In the genomic region with DNA sequence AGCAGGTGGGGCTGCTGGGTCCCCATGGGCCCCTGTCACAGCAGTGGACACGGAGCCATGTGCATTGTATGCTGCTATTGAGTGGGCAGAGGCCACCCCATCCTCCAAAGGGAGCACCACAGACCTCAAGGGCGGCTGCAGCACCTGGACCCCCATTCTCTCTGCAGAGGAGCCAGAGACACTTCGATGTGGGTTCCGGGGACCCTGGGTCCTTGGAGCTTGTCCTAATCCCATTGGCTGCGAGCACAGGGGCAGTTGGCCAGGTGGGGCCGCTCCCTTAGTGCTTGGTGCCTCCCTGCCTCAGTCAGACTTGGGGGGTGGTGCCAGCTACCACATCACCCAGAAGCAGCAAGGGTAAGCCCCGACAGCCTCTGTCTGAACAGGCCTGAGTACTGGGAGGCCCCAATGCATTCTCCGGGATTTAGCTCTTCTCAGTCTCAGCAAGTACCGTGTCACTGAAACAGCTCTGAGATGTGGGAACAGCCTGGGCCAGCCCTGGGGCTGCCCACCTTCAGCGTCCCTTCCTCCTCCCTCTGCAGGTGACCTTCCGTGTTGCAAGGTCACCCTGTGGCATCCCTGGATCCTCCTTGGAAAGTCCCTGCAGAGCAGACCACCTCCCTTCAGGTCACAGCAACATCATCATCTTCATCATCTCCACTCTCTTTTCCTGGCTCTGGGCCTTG, we compare ENCODE assay signal across 26 cellular contexts.
A peak's percentile ranks its signal among the peaks of the same experiment; 100 is the strongest.
DNase-seq lines count a peak whose midpoint lies in the region; ATAC-seq, FAIRE-seq and TF ChIP-seq lines count a peak whose summit lies in the region.
"Had no signal": no experiment of that assay in that cellular context is flagged by ENCODE, and none has a peak within 500 bp of the region (broad histone marks: within the 10 kb centered on the region; RNA-seq: fewer than 3 reads in every experiment).

No MANE protein-coding gene starts in this region.

- H2AFZ ChIP-seq in neural progenitor cell (replicated peaks), result no peak overlapping the region

- DNase-seq in Panc1 (ENCODE audit: low read depth, low spot score) (no peak), neural progenitor cell (ENCODE audit: low spot score) (no peak), RCC 7860 (ENCODE audit: low spot score) (no peak), left ventricle myocardium inferior (no peak), NCI-H2107 (lab: John Stamatoyannopoulos, UW) (no peak)
- DNase-seq: ACHN; activated CD4-positive, alpha-beta T cell treated with anti-CD3 and anti-CD28 coated beads, Interleukin-2, amount 50 U/mL, for 48 hours; activated CD8-positive, alpha-beta memory T cell treated with anti-CD3 and anti-CD28 coated beads, Interleukin-2, amount 50 U/mL, for 48 hours; activated naive CD4-positive, alpha-beta T cell treated with anti-CD3 and anti-CD28 coated beads, Interleukin-2, amount 50 U/mL, for 16 hours; amniotic stem cell; kidney glomerular epithelial cell; lower lobe of right lung; mucosa of descending colon; NCI-H1092; NCI-H2029 treated with DMSO at 0.1 percent for 48 hours; NCI-H345; retina; stimulated activated CD4-positive, alpha-beta T cell treated with anti-CD3 and anti-CD28 coated beads, Interleukin-1b, Interleukin-23, amount 100 ng/mL, for 48 hours; tibial artery had no signal

- 50 to 79% methylated on average over 10 to 11 of the region's 11 CpGs for WGBS in esophagus, 2 donors

- CTCF ChIA-PET in Panc1 (lab: Charles Lee), result no interaction called here

- intact Hi-C loops in Panc1 (cut with micrococcal nuclease; ENCODE audit: unreplicated experiment), result no loop called here
- intact Hi-C loops in left ventricle myocardium inferior (cut with micrococcal nuclease), result no loop called here

- ATAC-seq in Panc1, result 0 out of 2 replicates have a peak, but pooled peaks have one; percentile 14
- ATAC-seq: lower lobe of right lung; mucosa of descending colon; natural killer cell treated with Interleukin-12 subunit alpha and Interleukin-12 subunit beta and Interleukin-15 and Interleukin-18, amount 100 ng/mL, for 72 hours had no signal

- H3K4me1 ChIP-seq in BLaER1 treated with 17β-estradiol and CSF1 and Interleukin-3, amounts not matched to agents 10 nM and 100 nM, result peaks cover 40 to 100% (median 92%) of the 10 kb centered on the region in 10 experiments
- H3K4me1 ChIP-seq in Panc1 (ENCODE audit: control insufficient read depth, insufficient read depth, low read length) (no peaks in the 10 kb centered on the region), esophagus (ENCODE audit: control insufficient read depth in 2 of 2, insufficient read depth in 2 of 2, low read length in 1 of 2) (peaks cover 2 to 34% of the 10 kb centered on the region in 2 donors), neural progenitor cell (no peaks in the 10 kb centered on the region), left ventricle myocardium inferior (peaks cover 9% of the 10 kb centered on the region)
- H3K4me1 ChIP-seq: lower lobe of right lung, tibial artery had no signal

- no peaks in the 10 kb centered on the region for H3K36me3 ChIP-seq in BLaER1 treated with 17β-estradiol and CSF1 and Interleukin-3, amounts not matched to agents 10 nM and 100 nM
- H3K36me3 ChIP-seq in Panc1 (ENCODE audit: control insufficient read depth, insufficient read depth, low read length) (no peaks in the 10 kb centered on the region; the same call in 1 of the 2 replicates), esophagus (ENCODE audit: control insufficient read depth in 2 of 2, insufficient read depth in 2 of 2, low read length in 1 of 2) (peaks cover 0 to 9% of the 10 kb centered on the region in 2 donors), neural progenitor cell (no peaks in the 10 kb centered on the region), left ventricle myocardium inferior (peaks cover 40% of the 10 kb centered on the region)
- H3K36me3 ChIP-seq: ovary had no signal

- H3K9me3 Mint-ChIP-seq in neural progenitor cell, result no peaks in the 10 kb centered on the region
- H3K9me3 Mint-ChIP-seq: dendritic cell treated with granulocyte-macrophage colony-stimulating factor and Interleukin-4, amounts not matched to agents 40 ng/mL and 50 ng/mL, for 4 days; natural killer cell treated with Interleukin-12 subunit alpha and Interleukin-12 subunit beta and Interleukin-15 and Interleukin-18, amount 100 ng/mL, for 72 hours had no signal

- H3K27ac ChIP-seq in BLaER1 treated with 17β-estradiol and CSF1 and Interleukin-3, amounts not matched to agents 10 nM and 100 nM, result no peak overlapping the region; a peak in 1 of 22 replicates
- H3K27ac ChIP-seq in Panc1 (ENCODE audit: low read length) (no peak overlapping the region), esophagus (ENCODE audit: low read depth in 2 of 2, low read length in 1 of 2) (peak overlapping the region; percentile 8 to 21), neural progenitor cell (no peak overlapping the region), left ventricle myocardium inferior (replicated peaks) (no peak overlapping the region)
- H3K27ac ChIP-seq: cardiac muscle cell, lower lobe of right lung, ovary, tibial artery had no signal

- H3K27ac Mint-ChIP-seq in neural progenitor cell, result peak overlapping the region; percentile 69
- H3K27ac Mint-ChIP-seq: dendritic cell treated with granulocyte-macrophage colony-stimulating factor and Interleukin-4, amounts not matched to agents 40 ng/mL and 50 ng/mL, for 4 days; natural killer cell treated with Interleukin-12 subunit alpha and Interleukin-12 subunit beta and Interleukin-15 and Interleukin-18, amount 100 ng/mL, for 72 hours had no signal

- in situ Hi-C loops in Panc1 (cut with HindIII; ENCODE audit: low pct_unique_long_range_greater_than_20kb, low sequenced_read_pairs), result no loop called here

- H3K27me3 ChIP-seq in BLaER1 treated with 17β-estradiol and CSF1 and Interleukin-3, amounts not matched to agents 10 nM and 100 nM, result peaks cover 0 to 13% (median 0%) of the 10 kb centered on the region in 11 experiments; a peak in 5 of 22 replicates
- H3K27me3 ChIP-seq in Panc1 (ENCODE audit: control insufficient read depth, insufficient read depth, low read length) (no peaks in the 10 kb centered on the region), esophagus (ENCODE audit: control insufficient read depth in 1 of 2, insufficient read depth in 2 of 2, low read length in 2 of 2) (no peaks in the 10 kb centered on the region), neural progenitor cell (no peaks in the 10 kb centered on the region), left ventricle myocardium inferior (ENCODE audit: low read depth) (no peaks in the 10 kb centered on the region)
- H3K27me3 ChIP-seq: cardiac muscle cell, ovary, tibial artery had no signal

- FAIRE-seq in RCC 7860 (lab: Jason Lieb, UNC), result no peak

- H3F3A ChIP-seq in neural progenitor cell (ENCODE audit: low read depth), result no peaks in the 10 kb centered on the region

- POLR2A ChIA-PET in Panc1 (lab: Charles Lee), result no interaction called here

- no peak overlapping the region for H3K4me3 Mint-ChIP-seq in neural progenitor cell
- H3K4me3 Mint-ChIP-seq: dendritic cell treated with granulocyte-macrophage colony-stimulating factor and Interleukin-4, amounts not matched to agents 40 ng/mL and 50 ng/mL, for 4 days; natural killer cell treated with Interleukin-12 subunit alpha and Interleukin-12 subunit beta and Interleukin-15 and Interleukin-18, amount 100 ng/mL, for 72 hours had no signal

- no peaks in the 10 kb centered on the region for H3K4me1 Mint-ChIP-seq in neural progenitor cell

- H3K79me2 ChIP-seq in neural progenitor cell (ENCODE audit: low read depth), result no peaks in the 10 kb centered on the region

- H3K36me3 Mint-ChIP-seq in neural progenitor cell, result peaks cover 21% of the 10 kb centered on the region
- H3K36me3 Mint-ChIP-seq: natural killer cell treated with Interleukin-12 subunit alpha and Interleukin-12 subunit beta and Interleukin-15 and Interleukin-18, amount 100 ng/mL, for 72 hours had no signal

- H3K27me3 Mint-ChIP-seq in neural progenitor cell (ENCODE audit: insufficient read depth, low read depth), result peaks cover 2% of the 10 kb centered on the region

- H3K9me3 ChIP-seq in BLaER1 treated with 17β-estradiol and CSF1 and Interleukin-3, amounts not matched to agents 10 nM and 100 nM (replicated peaks in 1 of 11), result no peaks in the 10 kb centered on the region
- H3K9me3 ChIP-seq in Panc1 (ENCODE audit: control insufficient read depth, insufficient read depth, low read depth, low read length) (no peaks in the 10 kb centered on the region), esophagus (ENCODE audit: control insufficient read depth in 2 of 2, insufficient read depth in 1 of 2, low read depth in 1 of 2, low read length in 1 of 2) (no peaks in the 10 kb centered on the region), neural progenitor cell (ENCODE audit: low read depth) (no peaks in the 10 kb centered on the region), left ventricle myocardium inferior (replicated peaks) (no peaks in the 10 kb centered on the region)
- H3K9me3 ChIP-seq: lower lobe of right lung, mucosa of descending colon, ovary, tibial artery had no signal

- H3K9ac ChIP-seq in BLaER1 treated with 17β-estradiol and CSF1 and Interleukin-3, amounts not matched to agents 10 nM and 100 nM, result no peak overlapping the region
- H3K9ac ChIP-seq in neural progenitor cell, result no peak overlapping the region

- no peak for TF ChIP-seq CTCF in Panc1 (IDR thresholded peaks at IDR 0.05)
- TF ChIP-seq CTCF in neural progenitor cell (IDR thresholded peaks at IDR 0.05), result no peak
- no peak for TF ChIP-seq CTCF in left ventricle myocardium inferior (IDR thresholded peaks at IDR 0.05; ENCODE audit: borderline replicate concordance)

- H4K20me1 ChIP-seq in BLaER1 treated with 17β-estradiol and CSF1 and Interleukin-3, amounts not matched to agents 10 nM and 100 nM, result no peaks in the 10 kb centered on the region; a peak in 1 of 22 replicates
- no peaks in the 10 kb centered on the region for H4K20me1 ChIP-seq in neural progenitor cell (ENCODE audit: low read depth)

- no TSS peak for BruUV-seq in Panc1 (replicated peaks; lab: Mats Ljungman, UMichigan)

- H3K4me2 ChIP-seq in BLaER1 treated with 17β-estradiol and CSF1 and Interleukin-3, amounts not matched to agents 10 nM and 100 nM, result peak overlapping the region in 6 of 11 experiments; percentile 84 to 96 (median 94); a peak in 12 of 22 replicates
- no peak overlapping the region for H3K4me2 ChIP-seq in neural progenitor cell
- H3K4me2 ChIP-seq: smooth muscle cell had no signal

- H3K4me3 ChIP-seq in BLaER1 treated with 17β-estradiol and CSF1 and Interleukin-3, amounts not matched to agents 10 nM and 100 nM, result no peak overlapping the region
- H3K4me3 ChIP-seq in Panc1 (ENCODE audit: low read depth in 2 of 2, low read length in 2 of 2) (no peak overlapping the region), esophagus (ENCODE audit: low read depth in 1 of 2, low read length in 2 of 2) (no peak overlapping the region), neural progenitor cell (no peak overlapping the region), left ventricle myocardium inferior (no peak overlapping the region)
- H3K4me3 ChIP-seq: cardiac muscle cell, lower lobe of right lung, mucosa of descending colon, ovary, smooth muscle cell, tibial artery had no signal

Comparison
In these comparisons a context has a peak if more than half of its experiments do, and no peak if none do; other contexts are left out.
1. H3K27ac ChIP-seq: peak in esophagus (2 of 2); none in BLaER1 treated with 17β-estradiol and CSF1 and Interleukin-3, amounts not matched to agents 10 nM and 100 nM (0 of 11), Panc1 (single experiment), neural progenitor cell (single experiment) and left ventricle myocardium inferior (single experiment).